Comparison of ENCODE assay signal across 9 cellular contexts in the genomic region with DNA sequence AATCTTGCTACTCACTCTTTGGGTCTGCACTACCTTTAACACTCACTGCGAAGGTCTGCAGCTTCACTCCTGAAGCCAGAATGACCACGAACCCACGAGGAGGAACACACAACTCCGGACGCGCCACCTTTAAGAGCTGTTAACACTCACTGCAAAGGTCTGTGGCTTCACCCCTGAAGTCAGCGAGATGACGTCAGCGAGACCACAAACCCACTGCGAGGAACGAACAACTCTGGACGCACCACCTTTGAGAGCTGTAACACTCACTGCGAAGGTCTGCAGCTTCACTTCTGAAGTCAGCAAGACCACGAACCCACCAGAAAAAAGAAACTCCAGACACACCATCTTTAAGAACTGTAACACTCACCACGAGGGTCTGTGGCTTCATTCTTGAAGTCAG. TPM values are rescaled to one million over a fixed set of nuclear protein-coding genes. Genes with fewer than 3 reads are reported as not detected.
DNase-seq lines count a peak whose midpoint lies in the region; ATAC-seq and FAIRE-seq lines count a peak whose summit lies in the region.
"Not testable (repeated sequence)": the region's sequence is repeated elsewhere in the genome, so short reads cannot be mapped to it uniquely, and the experiment has no call there.
"Had no signal": no experiment of that assay in that cellular context is flagged by ENCODE, and none has a peak within 500 bp of the region (broad histone marks: within the 10 kb centered on the region; RNA-seq: fewer than 3 reads in every experiment).

No MANE protein-coding gene starts in this region.

- H3K9me3 Mint-ChIP-seq in naive thymus-derived CD8-positive, alpha-beta T cell: not testable (repeated sequence)

- H3K36me3 Mint-ChIP-seq in naive thymus-derived CD8-positive, alpha-beta T cell: not testable (repeated sequence)

- ATAC-seq in GM18502 (IDR thresholded peaks at IDR 0.05; ENCODE audit: poor library complexity, unreplicated experiment): peak; percentile 63
- ATAC-seq in naive thymus-derived CD8-positive, alpha-beta T cell: peak; percentile 85 to 89

- peak; percentile 25 for FAIRE-seq in RCC 7860 (lab: Jason Lieb, UNC)

- peak overlapping the region; percentile 57 to 92 (median 72) for H3K27ac Mint-ChIP-seq in naive thymus-derived CD8-positive, alpha-beta T cell

- peak overlapping the region; percentile 42 to 82 (median 70) for H3K4me3 Mint-ChIP-seq in naive thymus-derived CD8-positive, alpha-beta T cell

- POLR2A ChIA-PET in naive thymus-derived CD8-positive, alpha-beta T cell (lab: Charles Lee): interaction anchor here (0.6 kb wide), 1 partner anchor 216 kb away, joined by 5 read pairs; no protein-coding TSS in a partner anchor

- peaks cover 11 to 37% (median 27%) of the 10 kb centered on the region in 4 donors for H3K4me1 Mint-ChIP-seq in naive thymus-derived CD8-positive, alpha-beta T cell

- DNase-seq in RCC 7860 (ENCODE audit: low spot score): peak; percentile 43
- DNase-seq in activated CD8-positive, alpha-beta memory T cell treated with anti-CD3 and anti-CD28 coated beads for 1 hour (ENCODE audit: extremely low read depth in 1 of 2, low read depth in 1 of 2): peak; percentile 41 to 69
- DNase-seq in activated T-helper 1 cell treated with Interleukin-2 at 50 U/mL for 16 hours (ENCODE audit: low read depth): peak; percentile 0
- peak; percentile 71 for DNase-seq in astrocyte of the hippocampus (ENCODE audit: low read depth, low spot score)
- peak in 9 of 10 donors; percentile 27 to 72 (median 64) for DNase-seq in naive thymus-derived CD8-positive, alpha-beta T cell
- peak in 2 of 3 experiments; percentile 2 to 31 for DNase-seq in stimulated activated CD4-positive, alpha-beta T cell treated with anti-CD3 and anti-CD28 coated beads, TNF-alpha, amount 100 ng/mL, for 24 hours (ENCODE audit: low read depth in 3 of 3)
- peak; percentile 66 to 80 for DNase-seq in stimulated activated CD8-positive, alpha-beta memory T cell treated with anti-CD3 and anti-CD28 coated beads, Interleukin-7, amount 100 ng/mL, for 48 hours (ENCODE audit: extremely low read depth in 1 of 2, low read depth in 1 of 2)

- H3K27me3 Mint-ChIP-seq in naive thymus-derived CD8-positive, alpha-beta T cell: peaks cover 0 to 12% (median 4%) of the 10 kb centered on the region in 5 donors

RNA-seq across cellular contexts. Expression of gene VCAM1, which starts 6.5 kb away (rescaled TPM):
- not detected for total RNA-seq in naive thymus-derived CD8-positive, alpha-beta T cell
- polyA plus RNA-seq in naive thymus-derived CD8-positive, alpha-beta T cell: 1 to 10 TPM in 1 of 3 donors, not detected in 2; 1.6 TPM
- total RNA-seq: CD4-positive, CD25-positive, alpha-beta regulatory T cell had no signal
- polyA plus RNA-seq: CD4-positive, CD25-positive, alpha-beta regulatory T cell had no signal

Comparison
In these comparisons a context has a peak if more than half of its experiments do, and no peak if none do; other contexts are left out.
1. Peak in every context shown above with its lines: DNase-seq and ATAC-seq.
2. DNase-seq: peak in every context shown above with its lines; median percentile 73 in stimulated activated CD8-positive, alpha-beta memory T cell treated with anti-CD3 and anti-CD28 coated beads, Interleukin-7, amount 100 ng/mL, for 48 hours; 71 in astrocyte of the hippocampus; 64 in naive thymus-derived CD8-positive, alpha-beta T cell; 55 in activated CD8-positive, alpha-beta memory T cell treated with anti-CD3 and anti-CD28 coated beads for 1 hour; 43 in RCC 7860; 16 in stimulated activated CD4-positive, alpha-beta T cell treated with anti-CD3 and anti-CD28 coated beads, TNF-alpha, amount 100 ng/mL, for 24 hours; 0 in activated T-helper 1 cell treated with Interleukin-2 at 50 U/mL for 16 hours.